In genomic region chr13:29532821-29533220, GRCh38 we compare ENCODE assay signal across 19 cellular contexts.
"Had no signal": no experiment of that assay in that cellular context is flagged by ENCODE, and none has a peak within 500 bp of the region (broad histone marks: within the 10 kb centered on the region; RNA-seq: fewer than 3 reads in every experiment).

No MANE protein-coding gene starts in this region.

- H3K9me3 Mint-ChIP-seq: naive B cell; stimulated activated naive CD8-positive, alpha-beta T cell treated with anti-CD3 and anti-CD28 coated beads, Interleukin-15, Interleukin-2, amounts not matched to agents 100 ng/mL and 50 ng/mL, for 24 hours; T-cell; WTC11 had no signal

- H3K27ac ChIP-seq: brain microvascular endothelial cell, foreskin keratinocyte, heart left ventricle, psoas muscle, SJSA1, testis had no signal

- H3K27ac Mint-ChIP-seq: naive B cell; stimulated activated naive CD8-positive, alpha-beta T cell treated with anti-CD3 and anti-CD28 coated beads, Interleukin-15, Interleukin-2, amounts not matched to agents 100 ng/mL and 50 ng/mL, for 24 hours; T-cell had no signal

- H3K9me3 ChIP-seq: esophagus squamous epithelium, heart left ventricle, psoas muscle, sigmoid colon, SJSA1, testis had no signal

- H3K27me3 Mint-ChIP-seq: naive B cell; stimulated activated naive CD8-positive, alpha-beta T cell treated with anti-CD3 and anti-CD28 coated beads, Interleukin-15, Interleukin-2, amounts not matched to agents 100 ng/mL and 50 ng/mL, for 24 hours; T-cell had no signal

- DNase-seq: activated CD4-positive, alpha-beta T cell treated with anti-CD3 and anti-CD28 coated beads for 48 hours; activated CD8-positive, alpha-beta memory T cell treated with anti-CD3 and anti-CD28 coated beads, Interleukin-2, amount 50 U/mL, for 48 hours; activated CD8-positive, alpha-beta T cell treated with anti-CD3 and anti-CD28 coated beads, Interleukin-2, amount 10 ng/mL, durations not matched to agents 7 days and 5 days; activated naive CD4-positive, alpha-beta T cell treated with Interleukin-2 at 50 U/mL for 16 hours; brain microvascular endothelial cell; esophagus squamous epithelium; foreskin keratinocyte; heart left ventricle; naive B cell; occipital lobe; psoas muscle; sigmoid colon; stimulated activated CD4-positive, alpha-beta T cell treated with anti-CD3 and anti-CD28 coated beads, Interleukin-4, amount 100 ng/mL, for 1 hour; stimulated activated CD8-positive, alpha-beta memory T cell treated with anti-CD3 and anti-CD28 coated beads, Interleukin-4, amount 100 ng/mL, for 48 hours; T-cell; testis had no signal

- H3K27me3 ChIP-seq: brain microvascular endothelial cell, esophagus squamous epithelium, foreskin keratinocyte, heart left ventricle, sigmoid colon, SJSA1, testis had no signal

- H3K4me3 Mint-ChIP-seq: activated CD8-positive, alpha-beta T cell treated with anti-CD3 and anti-CD28 coated beads, Interleukin-2, amount 10 ng/mL, durations not matched to agents 7 days and 5 days; naive B cell; stimulated activated naive CD8-positive, alpha-beta T cell treated with anti-CD3 and anti-CD28 coated beads, Interleukin-15, Interleukin-2, amounts not matched to agents 100 ng/mL and 50 ng/mL, for 24 hours; T-cell; WTC11 had no signal

- H3K4me1 ChIP-seq: foreskin keratinocyte, psoas muscle, SJSA1, testis had no signal

- ATAC-seq: activated CD8-positive, alpha-beta T cell treated with anti-CD3 and anti-CD28 coated beads, Interleukin-2, amount 10 ng/mL, durations not matched to agents 7 days and 5 days; foreskin keratinocyte; heart left ventricle; T-cell; WTC11 had no signal

- H3K4me3 ChIP-seq: esophagus squamous epithelium, heart left ventricle, psoas muscle, sigmoid colon, SJSA1, testis had no signal
